ENCODE assay signal across 12 cellular contexts in genomic region chr1:185735667-185736105, GRCh38. TPM values are rescaled to one million over a fixed set of nuclear protein-coding genes. Genes with fewer than 3 reads are reported as not detected.
DNase-seq lines count a peak whose midpoint lies in the region; ATAC-seq and TF ChIP-seq lines count a peak whose summit lies in the region.
"Had no signal": no experiment of that assay in that cellular context is flagged by ENCODE, and none has a peak within 500 bp of the region (broad histone marks: within the 10 kb centered on the region; RNA-seq: fewer than 3 reads in every experiment).

No MANE protein-coding gene starts in this region.

- peaks cover 47% of the 10 kb centered on the region for H3K4me1 Mint-ChIP-seq in chondrocyte (ENCODE audit: low read depth)
- H3K4me1 Mint-ChIP-seq in stimulated activated effector memory CD8-positive, alpha-beta T cell treated with anti-CD3 and anti-CD28 coated beads, Interleukin-12 subunit alpha, Interleukin-12 subunit beta, amount 100 ng/mL, for 72 hours = peaks cover 28% of the 10 kb centered on the region

- TF ChIP-seq CTCF in chondrocyte (IDR thresholded peaks at IDR 0.05) = no peak
- TF ChIP-seq CTCF in GM10266 (IDR thresholded peaks at IDR 0.05; ENCODE audit: control insufficient read depth, insufficient read depth, low read depth, missing control alignments) = no peak

- DNase-seq in chondrocyte (ENCODE audit: low spot score) = no peak
- no peak for DNase-seq in hypothalamus (lab: John Stamatoyannopoulos, UW)
- DNase-seq in SW480 (ENCODE audit: low spot score) = no peak
- DNase-seq in stimulated activated effector memory CD8-positive, alpha-beta T cell treated with anti-CD3 and anti-CD28 coated beads, Interleukin-12 subunit alpha, Interleukin-12 subunit beta, amount 100 ng/mL, for 72 hours (ENCODE audit: low spot score in 2 of 2) = no peak
- DNase-seq in GM10266 (ENCODE audit: extremely low spot score) = no peak
- DNase-seq: activated gamma-delta T cell, NCI-H526 treated with DMSO at 0.1 percent for 48 hours, WERI-Rb-1 had no signal

- peak overlapping the region; percentile 80 for H3K4me3 Mint-ChIP-seq in chondrocyte (ENCODE audit: unreplicated experiment)
- H3K4me3 Mint-ChIP-seq in stimulated activated effector memory CD8-positive, alpha-beta T cell treated with anti-CD3 and anti-CD28 coated beads, Interleukin-12 subunit alpha, Interleukin-12 subunit beta, amount 100 ng/mL, for 72 hours = no peak overlapping the region

- H3K36me3 ChIP-seq in ACC112 (ENCODE audit: insufficient read depth, low read length) = no peaks in the 10 kb centered on the region
- no peaks in the 10 kb centered on the region for H3K36me3 ChIP-seq in muscle layer of duodenum (ENCODE audit: control insufficient read depth in 1 of 2, insufficient read depth in 2 of 2, low read length in 2 of 2)
- H3K36me3 ChIP-seq: BLaER1 treated with 17β-estradiol and CSF1 and Interleukin-3, amounts not matched to agents 10 nM and 100 nM; WERI-Rb-1 had no signal

- peaks cover 16% of the 10 kb centered on the region for H3K9me3 Mint-ChIP-seq in chondrocyte (ENCODE audit: low read depth)
- peaks cover 10% of the 10 kb centered on the region for H3K9me3 Mint-ChIP-seq in stimulated activated effector memory CD8-positive, alpha-beta T cell treated with anti-CD3 and anti-CD28 coated beads, Interleukin-12 subunit alpha, Interleukin-12 subunit beta, amount 100 ng/mL, for 72 hours

- H2AFZ ChIP-seq in ACC112 (ENCODE audit: low read length, unreplicated experiment) = peak overlapping the region; percentile 89

- H3K9me3 ChIP-seq in muscle layer of duodenum (ENCODE audit: control insufficient read depth in 1 of 2, low read length in 2 of 2) = peaks cover 0 to 5% of the 10 kb centered on the region in 2 donors

- no peaks in the 10 kb centered on the region for H3K4me1 ChIP-seq in ACC112 (ENCODE audit: control insufficient read depth, insufficient read depth, low read length, unreplicated experiment)
- no peaks in the 10 kb centered on the region for H3K4me1 ChIP-seq in muscle layer of duodenum (ENCODE audit: control insufficient read depth in 1 of 2, insufficient read depth in 2 of 2, low read length in 2 of 2)
- H3K4me1 ChIP-seq: BLaER1 treated with 17β-estradiol and CSF1 and Interleukin-3, amounts not matched to agents 10 nM and 100 nM had no signal

- H3K27ac Mint-ChIP-seq in chondrocyte (ENCODE audit: unreplicated experiment) = peak overlapping the region; percentile 87
- H3K27ac Mint-ChIP-seq in stimulated activated effector memory CD8-positive, alpha-beta T cell treated with anti-CD3 and anti-CD28 coated beads, Interleukin-12 subunit alpha, Interleukin-12 subunit beta, amount 100 ng/mL, for 72 hours = no peak overlapping the region

- peak overlapping the region; percentile 30 for H3K27ac ChIP-seq in ACC112 (ENCODE audit: low read depth, low read length)
- peak overlapping the region; percentile 71 for H3K27ac ChIP-seq in muscle layer of duodenum (ENCODE audit: low read length)
- H3K27ac ChIP-seq: BLaER1 treated with 17β-estradiol and CSF1 and Interleukin-3, amounts not matched to agents 10 nM and 100 nM; WERI-Rb-1 had no signal

- no peaks in the 10 kb centered on the region for H3K79me2 ChIP-seq in ACC112 (ENCODE audit: control insufficient read depth, insufficient read depth, low read length, unreplicated experiment)

- H3K27me3 Mint-ChIP-seq in chondrocyte (ENCODE audit: low read depth) = no peaks in the 10 kb centered on the region

- peak; percentile 33 for ATAC-seq in HG02571 (IDR thresholded peaks at IDR 0.05; ENCODE audit: unreplicated experiment)
- ATAC-seq in stimulated activated effector memory CD8-positive, alpha-beta T cell treated with anti-CD3 and anti-CD28 coated beads, Interleukin-12 subunit alpha, Interleukin-12 subunit beta, amount 100 ng/mL, for 72 hours = no peak

- H3K4me3 ChIP-seq in ACC112 (ENCODE audit: low read depth, low read length) = peak overlapping the region; percentile 76
- peak overlapping the region; percentile 67 to 73 for H3K4me3 ChIP-seq in muscle layer of duodenum (ENCODE audit: low read depth in 1 of 2, low read length in 2 of 2)
- H3K4me3 ChIP-seq: BLaER1 treated with 17β-estradiol and CSF1 and Interleukin-3, amounts not matched to agents 10 nM and 100 nM had no signal

- H3K27me3 ChIP-seq in ACC112 (ENCODE audit: insufficient read depth, low read length) (no peaks in the 10 kb centered on the region), muscle layer of duodenum (ENCODE audit: low read depth, low read length) (peaks cover 12% of the 10 kb centered on the region)
- H3K27me3 ChIP-seq: BLaER1 treated with 17β-estradiol and CSF1 and Interleukin-3, amounts not matched to agents 10 nM and 100 nM had no signal

- peaks cover 11% of the 10 kb centered on the region for H3K36me3 Mint-ChIP-seq in chondrocyte (ENCODE audit: low read depth)
- no peaks in the 10 kb centered on the region for H3K36me3 Mint-ChIP-seq in stimulated activated effector memory CD8-positive, alpha-beta T cell treated with anti-CD3 and anti-CD28 coated beads, Interleukin-12 subunit alpha, Interleukin-12 subunit beta, amount 100 ng/mL, for 72 hours

RNA-seq across cellular contexts. Expression of gene HMCN1, which starts 1.5 kb away (rescaled TPM):
- 80.0 to 178 TPM (median 81.6 TPM) in 3 replicates for total RNA-seq in chondrocyte
